1 cellular context compared by ENCODE assay signal in the genomic region with DNA sequence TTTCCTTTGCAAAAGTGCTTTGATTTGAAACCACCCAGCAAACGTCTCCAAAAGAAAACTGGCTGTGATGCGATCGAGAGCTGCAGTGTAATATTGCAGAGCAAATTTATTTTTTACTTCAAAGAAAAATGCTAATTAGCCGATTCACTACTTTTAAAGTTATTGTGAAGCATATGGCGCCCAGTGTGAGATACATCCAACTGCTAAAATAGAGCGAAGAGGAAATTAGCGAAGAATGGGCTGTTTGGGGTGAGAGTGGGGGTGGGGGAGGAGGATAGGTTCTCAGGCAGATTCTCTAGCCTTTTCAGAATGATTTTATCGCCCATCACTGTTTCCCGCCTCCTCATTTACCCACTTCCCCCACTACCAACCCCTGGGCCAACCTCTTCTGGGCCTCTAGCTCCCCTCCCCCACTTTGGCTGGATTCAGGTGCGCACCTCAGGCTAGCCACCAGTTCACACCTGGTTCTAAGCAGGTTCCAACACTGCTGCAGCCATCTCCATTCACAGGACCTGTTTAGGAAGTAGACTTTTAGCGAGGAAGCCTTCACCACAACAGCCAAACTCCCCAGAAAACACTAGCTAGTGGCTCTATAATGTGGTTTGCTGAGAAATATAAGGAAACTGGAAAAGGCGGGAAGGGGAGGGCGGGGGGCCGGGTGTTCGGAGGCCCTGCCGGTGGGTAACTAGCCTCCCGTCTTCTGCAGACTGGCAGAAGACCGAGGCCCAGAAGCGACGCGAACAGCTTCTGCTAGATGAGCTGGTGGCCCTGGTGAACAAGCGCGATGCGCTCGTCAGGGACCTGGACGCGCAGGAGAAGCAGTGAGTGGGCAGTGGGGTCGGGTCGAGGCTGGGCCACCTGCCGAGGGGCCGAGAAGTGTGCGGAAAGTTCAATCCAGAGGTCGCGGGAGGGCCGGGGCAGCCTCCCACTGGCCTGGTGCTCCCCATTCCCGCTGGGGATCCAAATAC.
A peak's percentile ranks its signal among the peaks of the same experiment; 100 is the strongest.
TF ChIP-seq lines count a peak whose summit lies in the region.

No MANE protein-coding gene starts in this region.

TF ChIP-seq in WTC11, 78 proteins besides CTCF, POLR2A, EP300 and RAD21 (continued from another document):
- no peak for TF ChIP-seq STAT6 (CRISPR knock-in tag; conservative IDR thresholded peaks at IDR 0.05; ENCODE audit: low read depth)
- no peak for TF ChIP-seq CBFB (CRISPR knock-in tag; IDR thresholded peaks at IDR 0.05; ENCODE audit: low read depth)
- TF ChIP-seq ZNF281 (CRISPR knock-in tag; IDR thresholded peaks at IDR 0.05), result peak; percentile 86; the same call in 1 of the 2 replicates
- TF ChIP-seq ATF3 (CRISPR knock-in tag; conservative IDR thresholded peaks at IDR 0.05), result no peak
- peak; percentile 54; the same call in 1 of the 2 replicates for TF ChIP-seq NFE2L1 (CRISPR knock-in tag; IDR thresholded peaks at IDR 0.05)
- TF ChIP-seq ZNF263 (CRISPR knock-in tag; IDR thresholded peaks at IDR 0.05; ENCODE audit: low read depth), result peak; percentile 41; the same call in 1 of the 2 replicates
- 0 out of 2 replicates have a peak, but pooled peaks have one; percentile 36 for TF ChIP-seq TCF7 (CRISPR knock-in tag; IDR thresholded peaks at IDR 0.05; ENCODE audit: low read depth)
- TF ChIP-seq ZNF396 (CRISPR knock-in tag; IDR thresholded peaks at IDR 0.05; ENCODE audit: borderline replicate concordance), result 0 out of 2 replicates have a peak, but pooled peaks have one; percentile 44
- TF ChIP-seq FOXP4 (CRISPR knock-in tag; IDR thresholded peaks at IDR 0.05), result peak; percentile 75; the same call in 1 of the 2 replicates
- TF ChIP-seq CREB1 (CRISPR knock-in tag; IDR thresholded peaks at IDR 0.05), result no peak
- no peak for TF ChIP-seq GABPB1 (CRISPR knock-in tag; IDR thresholded peaks at IDR 0.05)
